Comparison of ENCODE assay signal across 1 cellular context in genomic region chr2:116142828-116143227, GRCh38.
A peak's percentile ranks its signal among the peaks of the same experiment; 100 is the strongest.
TF ChIP-seq lines count a peak whose summit lies in the region.

No MANE protein-coding gene starts in this region.

TF ChIP-seq in GM23338, 12 proteins besides CTCF, POLR2A, EP300 and RAD21 (continued from another document):
- TF ChIP-seq ZNF462 (CRISPR knock-in tag; IDR thresholded peaks at IDR 0.05) (no peak), CREB1 (CRISPR knock-in tag; IDR thresholded peaks at IDR 0.05; ENCODE audit: low read depth) (no peak), NANOG (IDR thresholded peaks at IDR 0.05; ENCODE audit: borderline replicate concordance) (peak; percentile 63; the same call in 1 of the 2 replicates), REST (IDR thresholded peaks at IDR 0.05; ENCODE audit: unreplicated experiment) (no peak), EZH2 (IDR thresholded peaks at IDR 0.05; ENCODE audit: low read depth, unreplicated experiment) (no peak), POLR2AphosphoS5 (IDR thresholded peaks at IDR 0.05; ENCODE audit: low read depth) (peak; percentile 68), STAT1 (IDR thresholded peaks at IDR 0.05; ENCODE audit: unreplicated experiment) (no peak), ZNF114 (CRISPR knock-in tag; IDR thresholded peaks at IDR 0.05) (no peak)
